ENCODE assay signal across 1 cellular context in the genomic region with DNA sequence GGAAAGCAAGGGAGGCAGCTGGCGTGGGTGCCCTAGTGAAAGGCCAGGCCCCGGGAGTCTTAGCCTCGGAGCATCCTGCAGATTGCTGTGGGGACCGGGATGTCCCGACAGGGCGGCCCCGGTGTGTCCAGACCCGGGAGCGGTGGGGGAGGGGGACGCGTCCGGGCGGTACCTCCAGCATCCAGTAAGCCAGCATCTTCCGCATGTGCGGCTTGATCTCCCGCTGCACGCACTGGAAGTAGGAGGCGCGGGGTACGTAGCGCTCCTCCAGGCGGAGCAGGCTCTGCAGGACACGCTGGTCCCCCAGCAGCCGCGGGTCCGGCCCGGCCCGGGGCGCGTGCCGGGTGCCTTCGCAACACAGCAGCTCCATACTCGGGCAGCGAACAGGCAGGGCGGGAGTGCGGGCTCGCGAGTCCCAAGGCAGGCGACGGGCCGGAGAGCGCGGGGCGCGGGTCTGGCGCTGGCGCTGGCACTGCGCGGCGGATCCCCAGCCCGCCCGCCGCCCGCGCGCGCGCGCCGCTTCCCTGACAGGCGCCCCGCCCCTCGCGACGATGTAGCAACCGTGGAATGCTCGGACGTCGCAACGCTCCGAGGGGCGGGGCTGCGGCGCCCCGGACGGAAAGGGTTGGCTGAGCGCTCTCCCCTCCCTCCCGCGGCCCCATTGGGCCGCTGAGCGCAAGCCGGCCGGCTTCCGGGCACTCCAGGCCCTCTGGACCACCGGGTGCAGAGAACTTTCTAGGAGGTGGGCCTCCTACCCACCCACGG.
TF ChIP-seq lines count a peak whose summit lies in the region.

A gene (minus strand): TSS at position 529 of the 765 bp plus-strand sequence. CDS start 159 bp downstream, at position 370.

TF ChIP-seq in HepG2, 621 proteins besides CTCF, POLR2A, EP300 and RAD21 (continued from another document and continues in another):
- TF ChIP-seq, protein P1, sequence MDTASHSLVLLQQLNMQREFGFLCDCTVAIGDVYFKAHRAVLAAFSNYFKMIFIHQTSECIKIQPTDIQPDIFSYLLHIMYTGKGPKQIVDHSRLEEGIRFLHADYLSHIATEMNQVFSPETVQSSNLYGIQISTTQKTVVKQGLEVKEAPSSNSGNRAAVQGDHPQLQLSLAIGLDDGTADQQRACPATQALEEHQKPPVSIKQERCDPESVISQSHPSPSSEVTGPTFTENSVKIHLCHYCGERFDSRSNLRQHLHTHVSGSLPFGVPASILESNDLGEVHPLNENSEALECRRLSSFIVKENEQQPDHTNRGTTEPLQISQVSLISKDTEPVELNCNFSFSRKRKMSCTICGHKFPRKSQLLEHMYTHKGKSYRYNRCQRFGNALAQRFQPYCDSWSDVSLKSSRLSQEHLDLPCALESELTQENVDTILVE (CRISPR knock-in tag; IDR thresholded peaks at IDR 0.05) = no peak
- peak; percentile 76; the same call in 1 of the 2 replicates for TF ChIP-seq ZNF678 (CRISPR knock-in tag; IDR thresholded peaks at IDR 0.05)
- no peak for TF ChIP-seq ZNF382 (CRISPR knock-in tag; IDR thresholded peaks at IDR 0.05; ENCODE audit: borderline replicate concordance)
- TF ChIP-seq HHEX (CRISPR knock-in tag; IDR thresholded peaks at IDR 0.05) = no peak
- TF ChIP-seq, protein P2, sequence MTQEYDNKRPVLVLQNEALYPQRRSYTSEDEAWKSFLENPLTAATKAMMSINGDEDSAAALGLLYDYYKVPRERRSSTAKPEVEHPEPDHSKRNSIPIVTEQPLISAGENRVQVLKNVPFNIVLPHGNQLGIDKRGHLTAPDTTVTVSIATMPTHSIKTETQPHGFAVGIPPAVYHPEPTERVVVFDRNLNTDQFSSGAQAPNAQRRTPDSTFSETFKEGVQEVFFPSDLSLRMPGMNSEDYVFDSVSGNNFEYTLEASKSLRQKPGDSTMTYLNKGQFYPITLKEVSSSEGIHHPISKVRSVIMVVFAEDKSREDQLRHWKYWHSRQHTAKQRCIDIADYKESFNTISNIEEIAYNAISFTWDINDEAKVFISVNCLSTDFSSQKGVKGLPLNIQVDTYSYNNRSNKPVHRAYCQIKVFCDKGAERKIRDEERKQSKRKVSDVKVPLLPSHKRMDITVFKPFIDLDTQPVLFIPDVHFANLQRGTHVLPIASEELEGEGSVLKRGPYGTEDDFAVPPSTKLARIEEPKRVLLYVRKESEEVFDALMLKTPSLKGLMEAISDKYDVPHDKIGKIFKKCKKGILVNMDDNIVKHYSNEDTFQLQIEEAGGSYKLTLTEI (CRISPR knock-in tag; conservative IDR thresholded peaks at IDR 0.05) = no peak
- TF ChIP-seq HDAC6 (IDR thresholded peaks at IDR 0.05; ENCODE audit: low read depth, low read length) = no peak
- no peak for TF ChIP-seq HNRNPUL1 (IDR thresholded peaks at IDR 0.05; ENCODE audit: low read depth, low read length)
- TF ChIP-seq ZSCAN12 (CRISPR knock-in tag; IDR thresholded peaks at IDR 0.05) = no peak; the same call in 1 of the 2 replicates
- no peak for TF ChIP-seq SP140L (CRISPR knock-in tag; IDR thresholded peaks at IDR 0.05; ENCODE audit: borderline replicate concordance)
- TF ChIP-seq, protein P3, sequence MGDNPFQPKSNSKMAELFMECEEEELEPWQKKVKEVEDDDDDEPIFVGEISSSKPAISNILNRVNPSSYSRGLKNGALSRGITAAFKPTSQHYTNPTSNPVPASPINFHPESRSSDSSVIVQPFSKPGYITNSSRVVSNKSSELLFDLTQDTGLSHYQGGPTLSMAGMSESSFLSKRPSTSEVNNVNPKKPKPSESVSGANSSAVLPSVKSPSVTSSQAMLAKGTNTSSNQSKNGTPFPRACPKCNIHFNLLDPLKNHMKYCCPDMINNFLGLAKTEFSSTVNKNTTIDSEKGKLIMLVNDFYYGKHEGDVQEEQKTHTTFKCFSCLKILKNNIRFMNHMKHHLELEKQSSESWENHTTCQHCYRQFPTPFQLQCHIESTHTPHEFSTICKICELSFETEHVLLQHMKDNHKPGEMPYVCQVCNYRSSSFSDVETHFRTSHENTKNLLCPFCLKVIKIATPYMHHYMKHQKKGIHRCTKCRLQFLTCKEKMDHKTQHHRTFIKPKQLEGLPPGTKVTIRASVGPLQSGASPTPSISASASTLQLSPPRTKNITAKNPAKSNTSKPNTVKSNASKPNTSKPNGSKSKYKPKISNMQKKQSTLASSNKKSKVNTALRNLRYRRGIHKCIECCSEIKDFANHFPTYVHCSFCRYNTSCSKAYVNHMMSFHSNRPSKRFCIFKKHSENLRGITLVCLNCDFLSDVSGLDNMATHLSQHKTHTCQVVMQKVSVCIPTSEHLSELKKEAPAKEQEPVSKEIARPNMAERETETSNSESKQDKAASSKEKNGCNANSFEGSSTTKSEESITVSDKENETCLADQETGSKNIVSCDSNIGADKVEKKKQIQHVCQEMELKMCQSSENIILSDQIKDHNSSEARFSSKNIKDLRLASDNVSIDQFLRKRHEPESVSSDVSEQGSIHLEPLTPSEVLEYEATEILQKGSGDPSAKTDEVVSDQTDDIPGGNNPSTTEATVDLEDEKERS (CRISPR knock-in tag; IDR thresholded peaks at IDR 0.05) = no peak
- TF ChIP-seq, protein P4, sequence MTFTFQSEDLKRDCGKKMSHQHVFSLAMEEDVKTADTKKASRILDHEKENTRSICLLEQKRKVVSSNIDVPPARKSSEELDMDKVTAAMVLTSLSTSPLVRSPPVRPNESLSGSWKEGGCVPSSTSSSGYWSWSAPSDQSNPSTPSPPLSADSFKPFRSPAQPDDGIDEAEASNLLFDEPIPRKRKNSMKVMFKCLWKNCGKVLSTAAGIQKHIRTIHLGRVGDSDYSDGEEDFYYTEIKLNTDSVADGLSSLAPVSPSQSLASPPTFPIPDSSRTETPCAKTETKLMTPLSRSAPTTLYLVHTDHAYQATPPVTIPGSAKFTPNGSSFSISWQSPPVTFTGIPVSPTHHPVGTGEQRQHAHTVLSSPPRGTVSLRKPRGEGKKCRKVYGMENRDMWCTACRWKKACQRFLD (CRISPR knock-in tag; IDR thresholded peaks at IDR 0.05; ENCODE audit: borderline replicate concordance) = peak; percentile 63; the same call in 1 of the 2 replicates
- TF ChIP-seq, protein P5, sequence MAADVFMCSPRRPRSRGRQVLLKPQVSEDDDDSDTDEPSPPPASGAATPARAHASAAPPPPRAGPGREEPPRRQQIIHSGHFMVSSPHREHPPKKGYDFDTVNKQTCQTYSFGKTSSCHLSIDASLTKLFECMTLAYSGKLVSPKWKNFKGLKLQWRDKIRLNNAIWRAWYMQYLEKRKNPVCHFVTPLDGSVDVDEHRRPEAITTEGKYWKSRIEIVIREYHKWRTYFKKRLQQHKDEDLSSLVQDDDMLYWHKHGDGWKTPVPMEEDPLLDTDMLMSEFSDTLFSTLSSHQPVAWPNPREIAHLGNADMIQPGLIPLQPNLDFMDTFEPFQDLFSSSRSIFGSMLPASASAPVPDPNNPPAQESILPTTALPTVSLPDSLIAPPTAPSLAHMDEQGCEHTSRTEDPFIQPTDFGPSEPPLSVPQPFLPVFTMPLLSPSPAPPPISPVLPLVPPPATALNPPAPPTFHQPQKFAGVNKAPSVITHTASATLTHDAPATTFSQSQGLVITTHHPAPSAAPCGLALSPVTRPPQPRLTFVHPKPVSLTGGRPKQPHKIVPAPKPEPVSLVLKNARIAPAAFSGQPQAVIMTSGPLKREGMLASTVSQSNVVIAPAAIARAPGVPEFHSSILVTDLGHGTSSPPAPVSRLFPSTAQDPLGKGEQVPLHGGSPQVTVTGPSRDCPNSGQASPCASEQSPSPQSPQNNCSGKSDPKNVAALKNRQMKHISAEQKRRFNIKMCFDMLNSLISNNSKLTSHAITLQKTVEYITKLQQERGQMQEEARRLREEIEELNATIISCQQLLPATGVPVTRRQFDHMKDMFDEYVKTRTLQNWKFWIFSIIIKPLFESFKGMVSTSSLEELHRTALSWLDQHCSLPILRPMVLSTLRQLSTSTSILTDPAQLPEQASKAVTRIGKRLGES (CRISPR knock-in tag; IDR thresholded peaks at IDR 0.05; ENCODE audit: borderline replicate concordance) = no peak
- peak; percentile 70; the same call in 1 of the 2 replicates for TF ChIP-seq ZMAT3 (CRISPR knock-in tag; conservative IDR thresholded peaks at IDR 0.05)
- no peak for TF ChIP-seq MIXL1 (CRISPR knock-in tag; IDR thresholded peaks at IDR 0.05)
- no peak for TF ChIP-seq JUNB (CRISPR knock-in tag; IDR thresholded peaks at IDR 0.05; ENCODE audit: borderline replicate concordance)
- TF ChIP-seq SMAD3 (CRISPR knock-in tag; IDR thresholded peaks at IDR 0.05) = peak; percentile 71; the same call in 1 of the 2 replicates
- TF ChIP-seq, protein P6, sequence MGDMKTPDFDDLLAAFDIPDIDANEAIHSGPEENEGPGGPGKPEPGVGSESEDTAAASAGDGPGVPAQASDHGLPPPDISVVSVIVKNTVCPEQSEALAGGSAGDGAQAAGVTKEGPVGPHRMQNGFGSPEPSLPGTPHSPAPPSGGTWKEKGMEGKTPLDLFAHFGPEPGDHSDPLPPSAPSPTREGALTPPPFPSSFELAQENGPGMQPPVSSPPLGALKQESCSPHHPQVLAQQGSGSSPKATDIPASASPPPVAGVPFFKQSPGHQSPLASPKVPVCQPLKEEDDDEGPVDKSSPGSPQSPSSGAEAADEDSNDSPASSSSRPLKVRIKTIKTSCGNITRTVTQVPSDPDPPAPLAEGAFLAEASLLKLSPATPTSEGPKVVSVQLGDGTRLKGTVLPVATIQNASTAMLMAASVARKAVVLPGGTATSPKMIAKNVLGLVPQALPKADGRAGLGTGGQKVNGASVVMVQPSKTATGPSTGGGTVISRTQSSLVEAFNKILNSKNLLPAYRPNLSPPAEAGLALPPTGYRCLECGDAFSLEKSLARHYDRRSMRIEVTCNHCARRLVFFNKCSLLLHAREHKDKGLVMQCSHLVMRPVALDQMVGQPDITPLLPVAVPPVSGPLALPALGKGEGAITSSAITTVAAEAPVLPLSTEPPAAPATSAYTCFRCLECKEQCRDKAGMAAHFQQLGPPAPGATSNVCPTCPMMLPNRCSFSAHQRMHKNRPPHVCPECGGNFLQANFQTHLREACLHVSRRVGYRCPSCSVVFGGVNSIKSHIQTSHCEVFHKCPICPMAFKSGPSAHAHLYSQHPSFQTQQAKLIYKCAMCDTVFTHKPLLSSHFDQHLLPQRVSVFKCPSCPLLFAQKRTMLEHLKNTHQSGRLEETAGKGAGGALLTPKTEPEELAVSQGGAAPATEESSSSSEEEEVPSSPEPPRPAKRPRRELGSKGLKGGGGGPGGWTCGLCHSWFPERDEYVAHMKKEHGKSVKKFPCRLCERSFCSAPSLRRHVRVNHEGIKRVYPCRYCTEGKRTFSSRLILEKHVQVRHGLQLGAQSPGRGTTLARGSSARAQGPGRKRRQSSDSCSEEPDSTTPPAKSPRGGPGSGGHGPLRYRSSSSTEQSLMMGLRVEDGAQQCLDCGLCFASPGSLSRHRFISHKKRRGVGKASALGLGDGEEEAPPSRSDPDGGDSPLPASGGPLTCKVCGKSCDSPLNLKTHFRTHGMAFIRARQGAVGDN (CRISPR knock-in tag; IDR thresholded peaks at IDR 0.05) = peak; percentile 83
- TF ChIP-seq SP2 (CRISPR knock-in tag; IDR thresholded peaks at IDR 0.05) = no peak; the same call in 1 of the 2 replicates
- 0 out of 2 replicates have a peak, but pooled peaks have one; percentile 65 for TF ChIP-seq ZIK1 (CRISPR knock-in tag; IDR thresholded peaks at IDR 0.05; ENCODE audit: borderline replicate concordance, low read depth)
- TF ChIP-seq, protein P7, sequence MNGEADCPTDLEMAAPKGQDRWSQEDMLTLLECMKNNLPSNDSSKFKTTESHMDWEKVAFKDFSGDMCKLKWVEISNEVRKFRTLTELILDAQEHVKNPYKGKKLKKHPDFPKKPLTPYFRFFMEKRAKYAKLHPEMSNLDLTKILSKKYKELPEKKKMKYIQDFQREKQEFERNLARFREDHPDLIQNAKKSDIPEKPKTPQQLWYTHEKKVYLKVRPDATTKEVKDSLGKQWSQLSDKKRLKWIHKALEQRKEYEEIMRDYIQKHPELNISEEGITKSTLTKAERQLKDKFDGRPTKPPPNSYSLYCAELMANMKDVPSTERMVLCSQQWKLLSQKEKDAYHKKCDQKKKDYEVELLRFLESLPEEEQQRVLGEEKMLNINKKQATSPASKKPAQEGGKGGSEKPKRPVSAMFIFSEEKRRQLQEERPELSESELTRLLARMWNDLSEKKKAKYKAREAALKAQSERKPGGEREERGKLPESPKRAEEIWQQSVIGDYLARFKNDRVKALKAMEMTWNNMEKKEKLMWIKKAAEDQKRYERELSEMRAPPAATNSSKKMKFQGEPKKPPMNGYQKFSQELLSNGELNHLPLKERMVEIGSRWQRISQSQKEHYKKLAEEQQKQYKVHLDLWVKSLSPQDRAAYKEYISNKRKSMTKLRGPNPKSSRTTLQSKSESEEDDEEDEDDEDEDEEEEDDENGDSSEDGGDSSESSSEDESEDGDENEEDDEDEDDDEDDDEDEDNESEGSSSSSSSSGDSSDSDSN (CRISPR knock-in tag; IDR thresholded peaks at IDR 0.05) = peak; percentile 84
- TF ChIP-seq, protein P8, sequence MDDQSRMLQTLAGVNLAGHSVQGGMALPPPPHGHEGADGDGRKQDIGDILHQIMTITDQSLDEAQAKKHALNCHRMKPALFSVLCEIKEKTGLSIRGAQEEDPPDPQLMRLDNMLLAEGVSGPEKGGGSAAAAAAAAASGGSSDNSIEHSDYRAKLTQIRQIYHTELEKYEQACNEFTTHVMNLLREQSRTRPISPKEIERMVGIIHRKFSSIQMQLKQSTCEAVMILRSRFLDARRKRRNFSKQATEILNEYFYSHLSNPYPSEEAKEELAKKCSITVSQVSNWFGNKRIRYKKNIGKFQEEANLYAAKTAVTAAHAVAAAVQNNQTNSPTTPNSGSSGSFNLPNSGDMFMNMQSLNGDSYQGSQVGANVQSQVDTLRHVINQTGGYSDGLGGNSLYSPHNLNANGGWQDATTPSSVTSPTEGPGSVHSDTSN (CRISPR knock-in tag; IDR thresholded peaks at IDR 0.05; ENCODE audit: borderline replicate concordance) = no peak
- TF ChIP-seq RXRA (CRISPR knock-in tag; IDR thresholded peaks at IDR 0.05) = peak; percentile 22; the same call in 1 of the 2 replicates
- TF ChIP-seq, protein P9, sequence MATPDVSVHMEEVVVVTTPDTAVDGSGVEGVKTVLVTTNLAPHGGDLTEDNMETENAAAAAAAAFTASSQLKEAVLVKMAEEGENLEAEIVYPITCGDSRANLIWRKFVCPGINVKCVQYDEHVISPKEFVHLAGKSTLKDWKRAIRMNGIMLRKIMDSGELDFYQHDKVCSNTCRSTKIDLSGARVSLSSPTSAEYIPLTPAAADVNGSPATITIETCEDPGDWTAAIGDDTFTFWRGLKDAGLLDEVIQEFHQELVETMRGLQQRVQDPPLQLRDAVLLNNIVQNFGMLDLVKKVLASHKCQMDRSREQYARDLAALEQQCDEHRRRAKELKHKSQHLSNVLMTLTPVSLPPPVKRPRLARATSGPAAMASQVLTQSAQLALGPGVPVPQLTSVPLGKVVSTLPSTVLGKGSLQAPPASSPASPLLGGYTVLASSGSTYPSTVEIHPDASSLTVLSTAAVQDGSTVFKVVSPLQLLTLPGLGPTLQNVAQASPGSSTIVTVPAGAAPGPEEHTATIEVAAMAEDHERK (CRISPR knock-in tag; IDR thresholded peaks at IDR 0.05; ENCODE audit: low read depth) = 0 out of 2 replicates have a peak, but pooled peaks have one; percentile 50
- TF ChIP-seq GFI1 (CRISPR knock-in tag; IDR thresholded peaks at IDR 0.05; ENCODE audit: borderline replicate concordance) = no peak; the same call in 1 of the 2 replicates
- TF ChIP-seq, protein P10, sequence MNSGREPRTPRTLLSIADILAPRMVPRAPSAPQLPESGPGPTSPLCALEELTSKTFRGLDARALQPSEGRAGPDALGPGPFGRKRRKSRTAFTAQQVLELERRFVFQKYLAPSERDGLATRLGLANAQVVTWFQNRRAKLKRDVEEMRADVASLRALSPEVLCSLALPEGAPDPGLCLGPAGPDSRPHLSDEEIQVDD (CRISPR knock-in tag; IDR thresholded peaks at IDR 0.05; ENCODE audit: borderline replicate concordance) = no peak
- no peak for TF ChIP-seq XRCC5 (optimal IDR thresholded peaks at IDR 0.05; ENCODE audit: low read length)
- TF ChIP-seq RFXANK (CRISPR knock-in tag; IDR thresholded peaks at IDR 0.05) = no peak
- TF ChIP-seq LCORL (IDR thresholded peaks at IDR 0.05) = no peak
- TF ChIP-seq LCORL (CRISPR knock-in tag; IDR thresholded peaks at IDR 0.05) = 0 out of 2 replicates have a peak, but pooled peaks have one; percentile 24
- no peak for TF ChIP-seq ZNF430 (CRISPR knock-in tag; IDR thresholded peaks at IDR 0.05)
